ENCODE assay signal across 18 cellular contexts in the genomic region with DNA sequence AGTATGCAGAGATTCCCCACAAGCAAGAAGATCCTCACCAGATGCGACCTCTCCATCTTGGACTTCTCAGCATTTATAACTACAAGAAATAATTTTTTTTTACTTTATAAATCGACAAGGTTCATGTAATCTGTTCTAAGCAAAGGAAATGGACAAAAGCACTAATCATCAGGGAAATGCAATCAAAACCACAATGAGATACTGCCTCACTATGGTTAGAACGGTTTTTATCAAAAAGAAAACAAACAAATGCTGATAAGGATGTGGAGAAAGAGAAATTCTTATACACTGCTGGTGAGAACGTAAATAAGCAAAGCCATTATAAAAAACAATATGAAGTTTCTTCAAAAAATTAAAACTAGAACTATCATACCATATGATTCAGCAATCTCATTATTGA.
A peak's percentile ranks its signal among the peaks of the same experiment; 100 is the strongest.
DNase-seq lines count a peak whose midpoint lies in the region; ATAC-seq and TF ChIP-seq lines count a peak whose summit lies in the region.
"Had no signal": no experiment of that assay in that cellular context is flagged by ENCODE, and none has a peak within 500 bp of the region (broad histone marks: within the 10 kb centered on the region; RNA-seq: fewer than 3 reads in every experiment).

No MANE protein-coding gene starts in this region.

- H3K36me3 ChIP-seq in mesendoderm (ENCODE audit: control insufficient read depth, insufficient read depth, low read length): no peaks in the 10 kb centered on the region
- no peaks in the 10 kb centered on the region for H3K36me3 ChIP-seq in adrenal gland (replicated peaks in 1 of 2)
- H3K36me3 ChIP-seq: BE2C, HAP-1 had no signal

- no peak overlapping the region for H2BK15ac ChIP-seq in mesendoderm (replicated peaks; ENCODE audit: low read depth)

- intact Hi-C loops in adrenal gland (cut with DNase I): no loop called here

- H4K8ac ChIP-seq in mesendoderm (ENCODE audit: low read depth, low read length): no peak overlapping the region

- H3K9me3 ChIP-seq in adrenal gland (replicated peaks in 1 of 3): no peaks in the 10 kb centered on the region
- H3K9me3 ChIP-seq: A549, BE2C, HAP-1 had no signal

- TF ChIP-seq CTCF in choroid plexus epithelial cell (conservative IDR thresholded peaks at IDR 0.05; ENCODE audit: low read depth, low read length) (no peak), adrenal gland (IDR thresholded peaks at IDR 0.05) (no peak)

- no peak overlapping the region for H3K9ac ChIP-seq in mesendoderm (ENCODE audit: low read length)

- no peak overlapping the region for H3K23ac ChIP-seq in mesendoderm (ENCODE audit: low read length)

- no peak overlapping the region for H2AK5ac ChIP-seq in mesendoderm (ENCODE audit: low read length)

- DNase-seq in H4 (ENCODE audit: low spot score) (peak; percentile 14), OCI-M1 (lab: John Stamatoyannopoulos, UW) (peak; percentile 8), choroid plexus epithelial cell (ENCODE audit: low read depth) (peak; percentile 44), mesendoderm (peak; percentile 34), adrenal gland (no peak)
- DNase-seq in NK-92 treated with Interleukin-12 subunit alpha and Interleukin-12 subunit beta, amount 100 ng/mL, for 24 hours (lab: John Stamatoyannopoulos, UW): no peak
- DNase-seq in activated CD4-positive, alpha-beta T cell treated with anti-CD3 and anti-CD28 coated beads, Interleukin-2, amount 50 U/mL, for 1 hour: no peak
- DNase-seq: BE2C; CD4-positive, alpha-beta memory T cell; DMS153; DMS79 treated with DMSO at 0.1 percent for 48 hours; EL; GOT3 had no signal

- no peak overlapping the region for H3K4me3 ChIP-seq in choroid plexus epithelial cell (ENCODE audit: low read depth, low read length)
- no peak overlapping the region for H3K4me3 ChIP-seq in mesendoderm (ENCODE audit: low read length)
- H3K4me3 ChIP-seq in adrenal gland: no peak overlapping the region
- H3K4me3 ChIP-seq: A549, HAP-1 had no signal

- no peak overlapping the region for H3K4ac ChIP-seq in mesendoderm (ENCODE audit: low read depth, low read length)

- no peak overlapping the region for H4K5ac ChIP-seq in mesendoderm (ENCODE audit: low read length)

- no peak overlapping the region for H2BK5ac ChIP-seq in mesendoderm (ENCODE audit: low read length)

- H3K4me2 ChIP-seq in mesendoderm (ENCODE audit: low read length): no peak overlapping the region
- H3K4me2 ChIP-seq: A549 had no signal

- no peaks in the 10 kb centered on the region for H3K27me3 ChIP-seq in mesendoderm (ENCODE audit: insufficient read depth, low read length, poor library complexity)
- H3K27me3 ChIP-seq in adrenal gland: no peaks in the 10 kb centered on the region
- H3K27me3 ChIP-seq: BE2C had no signal

- no peaks in the 10 kb centered on the region for H3K79me1 ChIP-seq in mesendoderm (ENCODE audit: low read length)

- no peak overlapping the region for H3K56ac ChIP-seq in mesendoderm (ENCODE audit: low read length)

- no peak overlapping the region for H2BK120ac ChIP-seq in mesendoderm (ENCODE audit: low read depth, low read length)

- H3K27ac ChIP-seq in mesendoderm (ENCODE audit: low read depth, low read length) (no peak overlapping the region), adrenal gland (no peak overlapping the region)
- H3K27ac ChIP-seq: A549, C4-2B had no signal

- no peak overlapping the region for H3K18ac ChIP-seq in mesendoderm (ENCODE audit: low read length)

- WGBS in mesendoderm (ENCODE audit: extremely low coverage, insufficient coverage, low lambda C conversion rate): no CpG with 5 or more reads among the region's 4 CpGs
- WGBS in adrenal gland, 4 donors: 29 to 44% (median 34%) methylated on average over 4 of the region's 4 CpGs

- no peaks in the 10 kb centered on the region for H3K4me1 ChIP-seq in mesendoderm (ENCODE audit: control insufficient read depth, low read depth, low read length)
- no peaks in the 10 kb centered on the region for H3K4me1 ChIP-seq in adrenal gland (replicated peaks in 1 of 2)
- H3K4me1 ChIP-seq: A549, BE2C, HAP-1 had no signal

- no peaks in the 10 kb centered on the region for H3K79me2 ChIP-seq in mesendoderm (ENCODE audit: control insufficient read depth, insufficient read depth, low read length)

- TF ChIP-seq POLR2A in adrenal gland (IDR thresholded peaks at IDR 0.05): no peak

- ATAC-seq in GM18873 (IDR thresholded peaks at IDR 0.05; ENCODE audit: low FRiP score, unreplicated experiment): no peak
- ATAC-seq: A549, HepG2 had no signal

Comparison
In these comparisons a context has a peak if more than half of its experiments do, and no peak if none do; other contexts are left out.
1. DNase-seq: peak in H4 (single experiment), OCI-M1 (single experiment), choroid plexus epithelial cell (single experiment) and mesendoderm (single experiment); none in adrenal gland (0 of 7), NK-92 treated with Interleukin-12 subunit alpha and Interleukin-12 subunit beta, amount 100 ng/mL, for 24 hours (single experiment) and activated CD4-positive, alpha-beta T cell treated with anti-CD3 and anti-CD28 coated beads, Interleukin-2, amount 50 U/mL, for 1 hour (single experiment).